ENCODE assay signal across 2 cellular contexts in the genomic region with DNA sequence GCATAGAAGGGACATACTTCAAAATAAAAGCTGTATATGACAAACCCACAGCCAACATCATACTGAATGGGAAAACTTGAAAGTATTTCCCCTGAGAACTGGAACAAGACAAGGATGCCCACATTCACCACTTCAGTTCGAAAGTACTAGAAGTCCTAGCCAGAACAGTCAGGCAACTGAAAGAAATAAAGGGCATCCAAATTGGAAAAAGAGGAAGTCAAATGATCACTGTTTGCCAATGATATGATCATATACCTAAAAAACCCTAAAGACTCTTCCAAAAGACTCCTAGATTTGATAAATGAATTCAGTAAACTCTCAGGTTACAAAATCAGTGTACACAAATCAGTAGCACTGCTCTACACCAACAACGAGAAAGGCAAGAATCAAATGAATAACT.
TF ChIP-seq lines count a peak whose summit lies in the region.

No MANE protein-coding gene starts in this region.

TF ChIP-seq in GM12891, 5 proteins besides CTCF, POLR2A, EP300 and RAD21 (continued from another document):
- TF ChIP-seq SPI1 (IDR thresholded peaks at IDR 0.05; ENCODE audit: low read depth, low read length), result peak; percentile 40

TF ChIP-seq in K562, 482 proteins besides CTCF, POLR2A, EP300 and RAD21:
- TF ChIP-seq, protein P1, sequence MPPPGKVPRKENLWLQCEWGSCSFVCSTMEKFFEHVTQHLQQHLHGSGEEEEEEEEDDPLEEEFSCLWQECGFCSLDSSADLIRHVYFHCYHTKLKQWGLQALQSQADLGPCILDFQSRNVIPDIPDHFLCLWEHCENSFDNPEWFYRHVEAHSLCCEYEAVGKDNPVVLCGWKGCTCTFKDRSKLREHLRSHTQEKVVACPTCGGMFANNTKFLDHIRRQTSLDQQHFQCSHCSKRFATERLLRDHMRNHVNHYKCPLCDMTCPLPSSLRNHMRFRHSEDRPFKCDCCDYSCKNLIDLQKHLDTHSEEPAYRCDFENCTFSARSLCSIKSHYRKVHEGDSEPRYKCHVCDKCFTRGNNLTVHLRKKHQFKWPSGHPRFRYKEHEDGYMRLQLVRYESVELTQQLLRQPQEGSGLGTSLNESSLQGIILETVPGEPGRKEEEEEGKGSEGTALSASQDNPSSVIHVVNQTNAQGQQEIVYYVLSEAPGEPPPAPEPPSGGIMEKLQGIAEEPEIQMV (tag; conservative IDR thresholded peaks at IDR 0.05; ENCODE audit: low read depth), result no peak
- TF ChIP-seq BRF1 (IDR thresholded peaks at IDR 0.05; ENCODE audit: borderline replicate concordance, extremely low read depth, insufficient read length) (no peak), ELF1 (tag; IDR thresholded peaks at IDR 0.05) (no peak), ZNF77 (CRISPR knock-in tag; IDR thresholded peaks at IDR 0.05) (no peak), IFI16 (CRISPR knock-in tag; IDR thresholded peaks at IDR 0.05) (no peak), SPI1 (IDR thresholded peaks at IDR 0.05; ENCODE audit: borderline replicate concordance, low read depth, low read length) (peak; percentile 54; the same call in 1 of the 2 replicates), ZNF431 (CRISPR knock-in tag; IDR thresholded peaks at IDR 0.05) (no peak), CREB1 (IDR thresholded peaks at IDR 0.05) (no peak), CREB1 (CRISPR knock-in tag; IDR thresholded peaks at IDR 0.05) (no peak)
